Comparison of ENCODE assay signal across 15 cellular contexts in genomic region chr3:63896332-63897034, GRCh38. TPM values are rescaled to one million over a fixed set of nuclear protein-coding genes. Genes with fewer than 3 reads are reported as not detected.
A peak's percentile ranks its signal among the peaks of the same experiment; 100 is the strongest.
DNase-seq lines count a peak whose midpoint lies in the region; ATAC-seq and TF ChIP-seq lines count a peak whose summit lies in the region.
"Had no signal": no experiment of that assay in that cellular context is flagged by ENCODE, and none has a peak within 500 bp of the region (broad histone marks: within the 10 kb centered on the region; RNA-seq: fewer than 3 reads in every experiment).

No MANE protein-coding gene starts in this region.

- no peak overlapping the region for H3K4me3 ChIP-seq in CD8-positive, alpha-beta memory T cell (ENCODE audit: low read length)
- no peak overlapping the region for H3K4me3 ChIP-seq in spleen
- H3K4me3 ChIP-seq: dorsolateral prefrontal cortex, PC-9 had no signal

- H3K27ac Mint-ChIP-seq in CD8-positive, alpha-beta memory T cell = peak overlapping the region in 7 of 8 donors; percentile 5 to 76 (median 40)
- peak overlapping the region in 1 of 2 donors; percentile 22 for H3K27ac Mint-ChIP-seq in natural killer cell treated with Interleukin-12 subunit alpha and Interleukin-12 subunit beta and Interleukin-15 and Interleukin-18, amount 100 ng/mL, for 72 hours

- H3K27me3 ChIP-seq in CD8-positive, alpha-beta memory T cell (ENCODE audit: insufficient read depth, low read length, poor library complexity, severe bottlenecking) = no peaks in the 10 kb centered on the region
- H3K27me3 ChIP-seq in spleen (replicated peaks in 1 of 7) = no peaks in the 10 kb centered on the region
- H3K27me3 ChIP-seq: dorsolateral prefrontal cortex had no signal

- POLR2A ChIA-PET in CD8-positive, alpha-beta memory T cell (lab: Charles Lee) = no interaction called here

- H3K36me3 Mint-ChIP-seq in CD8-positive, alpha-beta memory T cell = peaks cover 5 to 37% (median 25%) of the 10 kb centered on the region in 3 donors
- peaks cover 19% of the 10 kb centered on the region for H3K36me3 Mint-ChIP-seq in natural killer cell treated with Interleukin-12 subunit alpha and Interleukin-12 subunit beta and Interleukin-15 and Interleukin-18, amount 100 ng/mL, for 72 hours

- ATAC-seq in GM19035 (IDR thresholded peaks at IDR 0.05; ENCODE audit: unreplicated experiment) (peak; percentile 71), HG02938 (IDR thresholded peaks at IDR 0.05; ENCODE audit: unreplicated experiment) (peak; percentile 92)
- no peak for ATAC-seq in natural killer cell treated with Interleukin-12 subunit alpha and Interleukin-12 subunit beta and Interleukin-15 and Interleukin-18, amount 100 ng/mL, for 72 hours

- DNase-seq in CD8-positive, alpha-beta memory T cell = no peak
- DNase-seq in RPMI8226 = peak; percentile 6
- DNase-seq in natural killer cell treated with Interleukin-12 subunit alpha and Interleukin-12 subunit beta and Interleukin-15 and Interleukin-18, amount 100 ng/mL, for 72 hours (ENCODE audit: low spot score) = no peak
- DNase-seq in GM10266 (ENCODE audit: extremely low spot score) = no peak
- no peak for DNase-seq in activated T-cell treated with anti-CD3 and anti-CD28 coated beads for 4 hours
- DNase-seq in spleen = no peak
- DNase-seq: activated effector memory CD4-positive, alpha-beta T cell treated with anti-CD3 and anti-CD28 coated beads, Interleukin-2, amount 50 U/mL, for 16 hours; AML-193; dorsolateral prefrontal cortex; head of caudate nucleus; NCI-H1105; PC-9; small intestine had no signal

- CTCF ChIA-PET in CD8-positive, alpha-beta memory T cell (lab: Charles Lee) = no interaction called here

- no peak for TF ChIP-seq POLR2A in spleen (IDR thresholded peaks at IDR 0.05)

- H3K27me3 Mint-ChIP-seq in CD8-positive, alpha-beta memory T cell = no peaks in the 10 kb centered on the region
- H3K27me3 Mint-ChIP-seq in natural killer cell treated with Interleukin-12 subunit alpha and Interleukin-12 subunit beta and Interleukin-15 and Interleukin-18, amount 100 ng/mL, for 72 hours = no peaks in the 10 kb centered on the region

- H3K27ac ChIP-seq in CD8-positive, alpha-beta memory T cell (ENCODE audit: low read depth, low read length) = no peak overlapping the region
- H3K27ac ChIP-seq in spleen = peak overlapping the region in 1 of 8 donors; percentile 4
- H3K27ac ChIP-seq: dorsolateral prefrontal cortex, PC-9 had no signal

- intact Hi-C loops in spleen (cut with DNase I; ENCODE audit: low total_unique reads) = no loop called here

- H3K9me3 ChIP-seq in CD8-positive, alpha-beta memory T cell (ENCODE audit: low read length) = no peaks in the 10 kb centered on the region
- no peaks in the 10 kb centered on the region for H3K9me3 ChIP-seq in spleen

- H3K9me3 Mint-ChIP-seq in CD8-positive, alpha-beta memory T cell = no peaks in the 10 kb centered on the region
- H3K9me3 Mint-ChIP-seq in natural killer cell treated with Interleukin-12 subunit alpha and Interleukin-12 subunit beta and Interleukin-15 and Interleukin-18, amount 100 ng/mL, for 72 hours = no peaks in the 10 kb centered on the region

- H3K4me1 Mint-ChIP-seq in CD8-positive, alpha-beta memory T cell = peaks cover 35 to 59% (median 56%) of the 10 kb centered on the region in 3 donors
- H3K4me1 Mint-ChIP-seq in natural killer cell treated with Interleukin-12 subunit alpha and Interleukin-12 subunit beta and Interleukin-15 and Interleukin-18, amount 100 ng/mL, for 72 hours (ENCODE audit: low read depth in 2 of 2) = peaks cover 26 to 42% of the 10 kb centered on the region in 2 donors

- WGBS in spleen, 5 donors = 32 to 53% (median 43%) methylated on average over 1 of the region's 1 CpG

- H3K36me3 ChIP-seq in CD8-positive, alpha-beta memory T cell (ENCODE audit: insufficient read depth, low read length) = no peaks in the 10 kb centered on the region
- H3K36me3 ChIP-seq in spleen = peaks cover 0 to 38% (median 22%) of the 10 kb centered on the region in 6 donors

- H3K4me3 Mint-ChIP-seq in CD8-positive, alpha-beta memory T cell = no peak overlapping the region
- no peak overlapping the region for H3K4me3 Mint-ChIP-seq in natural killer cell treated with Interleukin-12 subunit alpha and Interleukin-12 subunit beta and Interleukin-15 and Interleukin-18, amount 100 ng/mL, for 72 hours

- peaks cover 8% of the 10 kb centered on the region for H3K4me1 ChIP-seq in CD8-positive, alpha-beta memory T cell (ENCODE audit: insufficient read depth, low read length)
- H3K4me1 ChIP-seq in spleen = peaks cover 5 to 54% (median 26%) of the 10 kb centered on the region in 6 donors

- no peak for TF ChIP-seq CTCF in GM10266 (IDR thresholded peaks at IDR 0.05; ENCODE audit: control insufficient read depth, insufficient read depth, low read depth, missing control alignments)
- TF ChIP-seq CTCF in spleen (IDR thresholded peaks at IDR 0.05 in 8 of 11, conservative IDR thresholded peaks at IDR 0.05 in 3 of 11) = no peak

RNA-seq across cellular contexts. Expression of gene SCAANT1, which starts 15.7 kb away (rescaled TPM):
- total RNA-seq in CD8-positive, alpha-beta memory T cell = not detected
- not detected for polyA plus RNA-seq in CD8-positive, alpha-beta memory T cell
- total RNA-seq in natural killer cell treated with Interleukin-12 subunit alpha and Interleukin-12 subunit beta and Interleukin-15 and Interleukin-18, amount 100 ng/mL, for 72 hours = 1 to 10 TPM in 1 of 2 donors, not detected in 1; 2.6 TPM
- total RNA-seq in spleen = not detected
- polyA plus RNA-seq in spleen = not detected
- total RNA-seq: PC-9 had no signal
- polyA plus RNA-seq: small intestine had no signal

RNA-seq across cellular contexts. Expression of gene ATXN7, which starts 32.8 kb away (rescaled TPM):
- total RNA-seq in CD8-positive, alpha-beta memory T cell = 10 to 100 TPM; 33.9 to 34.6 TPM
- 14.1 TPM for polyA plus RNA-seq in CD8-positive, alpha-beta memory T cell
- total RNA-seq in natural killer cell treated with Interleukin-12 subunit alpha and Interleukin-12 subunit beta and Interleukin-15 and Interleukin-18, amount 100 ng/mL, for 72 hours = 100 to 1,000 TPM in 1 of 2 donors, 10 to 100 TPM in 1; 96.5 to 101 TPM
- 10 to 100 TPM; 43.3 to 91.8 (median 67.6) TPM for total RNA-seq in spleen
- polyA plus RNA-seq in spleen = 1 to 10 TPM; 1.9 to 5.3 (median 2.0) TPM

RNA-seq across cellular contexts. Expression of gene THOC7, which starts 32.9 kb away (rescaled TPM):
- 10 to 100 TPM; 85.5 to 93.2 TPM for total RNA-seq in CD8-positive, alpha-beta memory T cell
- polyA plus RNA-seq in CD8-positive, alpha-beta memory T cell = 96.2 TPM
- 10 to 100 TPM; 65.7 to 74.1 TPM for total RNA-seq in natural killer cell treated with Interleukin-12 subunit alpha and Interleukin-12 subunit beta and Interleukin-15 and Interleukin-18, amount 100 ng/mL, for 72 hours
- 10 to 100 TPM; 23.8 to 42.2 (median 37.0) TPM for total RNA-seq in spleen
- 10 to 100 TPM; 68.2 to 74.6 (median 71.2) TPM for polyA plus RNA-seq in spleen

Comparison
In these comparisons a context has a peak if more than half of its experiments do, and no peak if none do; other contexts are left out.
1. ATAC-seq: peak in GM19035 (single experiment) and HG02938 (single experiment); none in natural killer cell treated with Interleukin-12 subunit alpha and Interleukin-12 subunit beta and Interleukin-15 and Interleukin-18, amount 100 ng/mL, for 72 hours (0 of 2).